ENCODE assay signal across 8 cellular contexts in genomic region chr17:40113961-40114272, GRCh38. TPM values are rescaled to one million over a fixed set of nuclear protein-coding genes. Genes with fewer than 3 reads are reported as not detected.
DNase-seq lines count a peak whose midpoint lies in the region; ATAC-seq and TF ChIP-seq lines count a peak whose summit lies in the region.

No MANE protein-coding gene starts in this region.

- H3K27me3 Mint-ChIP-seq in activated CD8-positive, alpha-beta T cell treated with anti-CD3 and anti-CD28 coated beads for 36 hours, result no peaks in the 10 kb centered on the region

- no peaks in the 10 kb centered on the region for H3K9me3 Mint-ChIP-seq in activated CD8-positive, alpha-beta T cell treated with anti-CD3 and anti-CD28 coated beads for 36 hours

- H3K27ac ChIP-seq in SK-N-SH (ENCODE audit: low read depth in 2 of 2, low read length in 1 of 2) (peak overlapping the region; percentile 82 to 86), stomach smooth muscle (ENCODE audit: low read length) (peak overlapping the region; percentile 97)

- peak overlapping the region; percentile 56; the same call in 1 of the 2 replicates for H2AFZ ChIP-seq in SK-N-SH (ENCODE audit: low read depth)

- TF ChIP-seq CTCF in SK-N-SH (IDR thresholded peaks at IDR 0.05), result no peak
- TF ChIP-seq CTCF in activated CD8-positive, alpha-beta T cell treated with anti-CD3 and anti-CD28 coated beads for 36 hours (IDR thresholded peaks at IDR 0.05), result no peak

- H3F3A ChIP-seq in SK-N-SH (replicated peaks; ENCODE audit: insufficient read depth), result peaks cover 50% of the 10 kb centered on the region

- H3K27me3 ChIP-seq in SK-N-SH (ENCODE audit: insufficient read depth), result no peaks in the 10 kb centered on the region
- no peaks in the 10 kb centered on the region for H3K27me3 ChIP-seq in stomach smooth muscle (ENCODE audit: control insufficient read depth in 1 of 2, insufficient read depth in 2 of 2, low read length in 2 of 2)

- H4K20me1 ChIP-seq in SK-N-SH (ENCODE audit: insufficient read depth), result no peaks in the 10 kb centered on the region

- no peaks in the 10 kb centered on the region for H3K36me3 ChIP-seq in SK-N-SH (replicated peaks in 1 of 2; ENCODE audit: control insufficient read depth in 1 of 2, insufficient read depth in 2 of 2, low read length in 1 of 2)
- H3K36me3 ChIP-seq in stomach smooth muscle (ENCODE audit: control insufficient read depth in 2 of 2, insufficient read depth in 2 of 2, low read length in 2 of 2), result no peaks in the 10 kb centered on the region

- POLR2A ChIA-PET in SK-N-SH (lab: Yijun Ruan, JAX), result interaction anchor here (0.7 to 5.0 kb wide), 11 partner anchors 9 to 133 kb away, joined by 3 to 25 read pairs (median 6); partner anchors contain the start of genes CASC3, MSL1, NR1D1 and PSMD3
- POLR2A ChIA-PET in activated CD8-positive, alpha-beta T cell treated with anti-CD3 and anti-CD28 coated beads for 36 hours (lab: Charles Lee), result interaction anchor here (0.6 to 6.7 kb wide), 13 partner anchors 10 to 513 kb away, joined by 3 to 93 read pairs (median 5); partner anchors contain the start of genes CASC3, MSL1, NR1D1 and THRA

- ATAC-seq in SK-N-SH treated with all-trans-retinoic acid at 6 μM for 48 hours (no peak), GM18858 (IDR thresholded peaks at IDR 0.05; ENCODE audit: unreplicated experiment) (no peak), HG02885 (IDR thresholded peaks at IDR 0.05; ENCODE audit: poor library complexity, unreplicated experiment) (no peak)
- no peak for ATAC-seq in activated CD8-positive, alpha-beta T cell treated with anti-CD3 and anti-CD28 coated beads for 36 hours

- no peaks in the 10 kb centered on the region for H3K79me2 ChIP-seq in SK-N-SH (ENCODE audit: insufficient read depth)

- TF ChIP-seq RAD21 in SK-N-SH (IDR thresholded peaks at IDR 0.05; ENCODE audit: low read length), result no peak

- H3K27ac Mint-ChIP-seq in activated CD8-positive, alpha-beta T cell treated with anti-CD3 and anti-CD28 coated beads for 36 hours, result peak overlapping the region; percentile 94

- peak overlapping the region; percentile 53; the same call in 1 of the 2 replicates for H3K9ac ChIP-seq in SK-N-SH
- H3K9ac ChIP-seq in stomach smooth muscle (ENCODE audit: low read length in 2 of 2), result peak overlapping the region in 1 of 2 donors; percentile 52

- intact Hi-C loops in activated CD8-positive, alpha-beta T cell treated with anti-CD3 and anti-CD28 coated beads for 36 hours (cut with micrococcal nuclease), result loop anchor here (1.0 to 5.0 kb wide), 3 partner anchors 17 to 54 kb away; partner anchors contain the start of gene THRA

- H3K4me2 ChIP-seq in SK-N-SH, result peak overlapping the region; percentile 75

- H3K4me1 ChIP-seq in SK-N-SH (ENCODE audit: control insufficient read depth in 1 of 2, insufficient read depth in 2 of 2, low read depth in 1 of 2, low read length in 1 of 2) (peaks cover 37 to 41% of the 10 kb centered on the region in 2 experiments), stomach smooth muscle (ENCODE audit: control insufficient read depth, insufficient read depth, low read length) (peaks cover 52% of the 10 kb centered on the region)

- peaks cover 48% of the 10 kb centered on the region for H3K4me1 Mint-ChIP-seq in activated CD8-positive, alpha-beta T cell treated with anti-CD3 and anti-CD28 coated beads for 36 hours (ENCODE audit: low read depth)

- H3K36me3 Mint-ChIP-seq in activated CD8-positive, alpha-beta T cell treated with anti-CD3 and anti-CD28 coated beads for 36 hours (ENCODE audit: low read depth), result no peaks in the 10 kb centered on the region

- WGBS in SK-N-SH (ENCODE audit: low lambda C conversion rate), result 66% methylated on average over 5 of the region's 5 CpGs

- peak overlapping the region in 1 of 2 experiments; percentile 3; a peak in 1 of 4 replicates for H3K4me3 ChIP-seq in SK-N-SH (ENCODE audit: low read depth in 2 of 2, low read length in 1 of 2)
- H3K4me3 ChIP-seq in stomach smooth muscle (ENCODE audit: low read length in 2 of 2), result peak overlapping the region; percentile 66 to 74

- peak overlapping the region; percentile 75 for H3K4me3 Mint-ChIP-seq in activated CD8-positive, alpha-beta T cell treated with anti-CD3 and anti-CD28 coated beads for 36 hours

- no peak for TF ChIP-seq EP300 in SK-N-SH (IDR thresholded peaks at IDR 0.05; ENCODE audit: borderline replicate concordance in 1 of 2, low read depth in 1 of 2, low read length in 1 of 2)

- no peaks in the 10 kb centered on the region for H3K9me2 ChIP-seq in SK-N-SH

- CTCF ChIA-PET in SK-N-SH (lab: Yijun Ruan, JAX), result interaction anchor here (0.9 to 6.5 kb wide), 25 partner anchors 9 to 177 kb away, joined by 3 to 100 read pairs (median 11); partner anchors contain the start of genes CASC3, CSF3, MED24 and NR1D1
- CTCF ChIA-PET in activated CD8-positive, alpha-beta T cell treated with anti-CD3 and anti-CD28 coated beads for 36 hours (lab: Charles Lee), result interaction anchor here (1.1 to 7.1 kb wide), 27 partner anchors 9 to 176 kb away, joined by 3 to 136 read pairs (median 10); partner anchors contain the start of genes CASC3, MED24, MSL1 and NR1D1

- DNase-seq in SK-N-SH (no peak), iris pigment epithelial cell (ENCODE audit: low read depth) (peak; percentile 52), iPS-NIHi7 (ENCODE audit: extremely low spot score) (no peak)
- DNase-seq in activated CD8-positive, alpha-beta T cell treated with anti-CD3 and anti-CD28 coated beads for 36 hours, result no peak

- H3K9me3 ChIP-seq in SK-N-SH, result no peaks in the 10 kb centered on the region
- H3K9me3 ChIP-seq in stomach smooth muscle (ENCODE audit: control insufficient read depth in 2 of 2, low read length in 2 of 2), result no peaks in the 10 kb centered on the region

TF ChIP-seq in SK-N-SH, 30 proteins besides CTCF, POLR2A, EP300 and RAD21 (continues in another document):
- TF ChIP-seq PBX3 (IDR thresholded peaks at IDR 0.05) (no peak), GABPA (IDR thresholded peaks at IDR 0.05; ENCODE audit: low read depth) (no peak), MEF2A (IDR thresholded peaks at IDR 0.05; ENCODE audit: borderline replicate concordance, low read depth) (no peak), MAX (IDR thresholded peaks at IDR 0.05; ENCODE audit: low read depth) (no peak), RFX5 (IDR thresholded peaks at IDR 0.05; ENCODE audit: low read length) (no peak)

TF ChIP-seq in SK-N-SH treated with all-trans-retinoic acid at 6 μM for 48 hours, 23 proteins besides CTCF, POLR2A, EP300 and RAD21 (continues in another document):
- TF ChIP-seq BACH2 (CRISPR knock-in tag; IDR thresholded peaks at IDR 0.05; ENCODE audit: borderline replicate concordance) (no peak), CSRNP3 (CRISPR knock-in tag; IDR thresholded peaks at IDR 0.05) (no peak), ARNTL (CRISPR knock-in tag; IDR thresholded peaks at IDR 0.05; ENCODE audit: borderline replicate concordance, low read depth) (no peak), ZNF8 (CRISPR knock-in tag; IDR thresholded peaks at IDR 0.05) (no peak), TOX (CRISPR knock-in tag; IDR thresholded peaks at IDR 0.05; ENCODE audit: borderline replicate concordance) (no peak), TCF4 (CRISPR knock-in tag; IDR thresholded peaks at IDR 0.05; ENCODE audit: borderline replicate concordance) (no peak), PPARA (CRISPR knock-in tag; IDR thresholded peaks at IDR 0.05; ENCODE audit: borderline replicate concordance) (no peak), ZNF70 (CRISPR knock-in tag; IDR thresholded peaks at IDR 0.05) (no peak)

RNA-seq across cellular contexts. Expression of gene MSL1, which starts 7.9 kb away (rescaled TPM):
- polyA plus RNA-seq in SK-N-SH (2012; rRNA removed), result 30.2 and 39.8 TPM in 2 replicates
- polyA plus RNA-seq in SK-N-SH (2012; cell fraction: cytosol; rRNA removed), result 32.5 and 37.5 TPM in 2 replicates
- polyA plus RNA-seq in SK-N-SH (2012; cell fraction: nucleus; rRNA removed), result 55.2 and 97.3 TPM in 2 replicates
- 10 to 100 TPM; 69.0 to 70.1 TPM for total RNA-seq in activated CD8-positive, alpha-beta T cell treated with anti-CD3 and anti-CD28 coated beads for 36 hours

RNA-seq across cellular contexts. Expression of gene NR1D1, which starts 13.5 kb away (rescaled TPM):
- polyA plus RNA-seq in SK-N-SH (2012; rRNA removed), result 2.1 and 6.5 TPM in 2 replicates
- polyA plus RNA-seq in SK-N-SH (2012; cell fraction: cytosol; rRNA removed), result 3.9 and 6.0 TPM in 2 replicates
- polyA plus RNA-seq in SK-N-SH (2012; cell fraction: nucleus; rRNA removed), result 16.9 and 17.9 TPM in 2 replicates
- total RNA-seq in activated CD8-positive, alpha-beta T cell treated with anti-CD3 and anti-CD28 coated beads for 36 hours, result 1 to 10 TPM; 6.0 to 6.5 TPM

RNA-seq across cellular contexts. Expression of gene CASC3, which starts 26.4 kb away (rescaled TPM):
- polyA plus RNA-seq in SK-N-SH (2012; rRNA removed), result 28.0 and 30.4 TPM in 2 replicates
- 20.8 and 21.3 TPM in 2 replicates for polyA plus RNA-seq in SK-N-SH (2012; cell fraction: cytosol; rRNA removed)
- polyA plus RNA-seq in SK-N-SH (2012; cell fraction: nucleus; rRNA removed), result 74.7 and 122 TPM in 2 replicates
- 10 to 100 TPM; 75.1 to 75.6 TPM for total RNA-seq in activated CD8-positive, alpha-beta T cell treated with anti-CD3 and anti-CD28 coated beads for 36 hours

RNA-seq across cellular contexts. Expression of gene THRA, which starts 51.2 kb away (rescaled TPM):
- polyA plus RNA-seq in SK-N-SH (2012; rRNA removed), result 20.1 and 23.1 TPM in 2 replicates
- polyA plus RNA-seq in SK-N-SH (2012; cell fraction: cytosol; rRNA removed), result 13.0 and 18.1 TPM in 2 replicates
- 13.7 and 14.4 TPM in 2 replicates for polyA plus RNA-seq in SK-N-SH (2012; cell fraction: nucleus; rRNA removed)
- 10 to 100 TPM; 11.1 to 13.8 TPM for total RNA-seq in activated CD8-positive, alpha-beta T cell treated with anti-CD3 and anti-CD28 coated beads for 36 hours

RNA-seq across cellular contexts. Expression of gene MED24, which starts 59.7 kb away (rescaled TPM):
- 62.8 and 64.5 TPM in 2 replicates for polyA plus RNA-seq in SK-N-SH (2012; rRNA removed)
- polyA plus RNA-seq in SK-N-SH (2012; cell fraction: cytosol; rRNA removed), result 32.9 and 39.9 TPM in 2 replicates
- 178 and 231 TPM in 2 replicates for polyA plus RNA-seq in SK-N-SH (2012; cell fraction: nucleus; rRNA removed)
- total RNA-seq in activated CD8-positive, alpha-beta T cell treated with anti-CD3 and anti-CD28 coated beads for 36 hours, result 10 to 100 TPM; 90.2 to 96.4 TPM
